In genomic region chr1:77948841-77949424, GRCh38 we compare ENCODE assay signal across 9 cellular contexts. TPM values are rescaled to one million over a fixed set of nuclear protein-coding genes. Genes with fewer than 3 reads are reported as not detected.
A peak's percentile ranks its signal among the peaks of the same experiment; 100 is the strongest.
DNase-seq lines count a peak whose midpoint lies in the region; FAIRE-seq and TF ChIP-seq lines count a peak whose summit lies in the region.
"Had no signal": no experiment of that assay in that cellular context is flagged by ENCODE, and none has a peak within 500 bp of the region (broad histone marks: within the 10 kb centered on the region; RNA-seq: fewer than 3 reads in every experiment).

No MANE protein-coding gene starts in this region.

- TF ChIP-seq POLR2A in endothelial cell of umbilical vein (IDR thresholded peaks at IDR 0.05; ENCODE audit: low read depth, low read length), result peak; percentile 34

- no peak overlapping the region for H3K4me3 Mint-ChIP-seq in activated CD4-positive, alpha-beta memory T cell treated with anti-CD3 and anti-CD28 coated beads for 36 hours
- H3K4me3 Mint-ChIP-seq in activated CD4-positive, alpha-beta memory T cell treated with anti-CD3 and anti-CD28 coated beads, Interleukin-2, amount 10 ng/mL, durations not matched to agents 7 days and 5 days, result no peak overlapping the region
- H3K4me3 Mint-ChIP-seq in activated T-helper 1 cell treated with anti-CD3 and anti-CD28 coated beads, Interleukin-12 subunit alpha, Interleukin-12 subunit beta, Interleukin-2, Interleukin-4 antibody, amounts not matched to agents 30 ng/mL and 10 ng/mL and 1 ng/mL, durations not matched to agents 14 hours and 24 hours and 36 hours, result no peak overlapping the region

- no peak for DNase-seq in activated CD4-positive, alpha-beta memory T cell treated with anti-CD3 and anti-CD28 coated beads for 36 hours
- no peak for DNase-seq in activated CD4-positive, alpha-beta memory T cell treated with anti-CD3 and anti-CD28 coated beads, Interleukin-2, amount 10 ng/mL, durations not matched to agents 7 days and 5 days
- peak; percentile 15 for DNase-seq in MG63
- DNase-seq in endothelial cell of umbilical vein (ENCODE audit: low read depth, low spot score), result peak; percentile 74
- peak; percentile 22 for DNase-seq in retinal pigment epithelial cell (ENCODE audit: low read depth)
- DNase-seq in D721Med (ENCODE audit: insufficient read length, low spot score), result no peak
- DNase-seq in effector CD8-positive, alpha-beta T cell (lab: John Stamatoyannopoulos, UW), result no peak
- DNase-seq in activated T-helper 1 cell treated with anti-CD3 and anti-CD28 coated beads, Interleukin-12 subunit alpha, Interleukin-12 subunit beta, Interleukin-2, Interleukin-4 antibody, amounts not matched to agents 30 ng/mL and 10 ng/mL and 1 ng/mL, durations not matched to agents 14 hours and 24 hours and 36 hours (ENCODE audit: low spot score), result no peak
- DNase-seq: gastrocnemius medialis had no signal

- H3K4me1 Mint-ChIP-seq in activated CD4-positive, alpha-beta memory T cell treated with anti-CD3 and anti-CD28 coated beads for 36 hours (ENCODE audit: low read depth), result peaks cover 38% of the 10 kb centered on the region
- H3K4me1 Mint-ChIP-seq in activated CD4-positive, alpha-beta memory T cell treated with anti-CD3 and anti-CD28 coated beads, Interleukin-2, amount 10 ng/mL, durations not matched to agents 7 days and 5 days, result peaks cover 25% of the 10 kb centered on the region
- H3K4me1 Mint-ChIP-seq in activated T-helper 1 cell treated with anti-CD3 and anti-CD28 coated beads, Interleukin-12 subunit alpha, Interleukin-12 subunit beta, Interleukin-2, Interleukin-4 antibody, amounts not matched to agents 30 ng/mL and 10 ng/mL and 1 ng/mL, durations not matched to agents 14 hours and 24 hours and 36 hours (ENCODE audit: low read depth), result peaks cover 22% of the 10 kb centered on the region

- H3K9me3 Mint-ChIP-seq in activated CD4-positive, alpha-beta memory T cell treated with anti-CD3 and anti-CD28 coated beads for 36 hours, result no peaks in the 10 kb centered on the region
- H3K9me3 Mint-ChIP-seq in activated CD4-positive, alpha-beta memory T cell treated with anti-CD3 and anti-CD28 coated beads, Interleukin-2, amount 10 ng/mL, durations not matched to agents 7 days and 5 days, result no peaks in the 10 kb centered on the region
- H3K9me3 Mint-ChIP-seq in activated T-helper 1 cell treated with anti-CD3 and anti-CD28 coated beads, Interleukin-12 subunit alpha, Interleukin-12 subunit beta, Interleukin-2, Interleukin-4 antibody, amounts not matched to agents 30 ng/mL and 10 ng/mL and 1 ng/mL, durations not matched to agents 14 hours and 24 hours and 36 hours, result no peaks in the 10 kb centered on the region

- no peak overlapping the region for H3K4me2 ChIP-seq in endothelial cell of umbilical vein (ENCODE audit: insufficient read depth, low read length)

- CTCF ChIA-PET in activated CD4-positive, alpha-beta memory T cell treated with anti-CD3 and anti-CD28 coated beads for 36 hours (lab: Charles Lee), result no interaction called here
- CTCF ChIA-PET in activated CD4-positive, alpha-beta memory T cell treated with anti-CD3 and anti-CD28 coated beads, Interleukin-2, amount 10 ng/mL, durations not matched to agents 7 days and 5 days (lab: Charles Lee), result no interaction called here
- CTCF ChIA-PET in endothelial cell of umbilical vein (lab: Charles Lee), result interaction anchor here (0.6 to 4.2 kb wide), 3 partner anchors 12 to 165 kb away, joined by 3 to 21 read pairs (median 3); no protein-coding TSS in a partner anchor

- H3K27me3 Mint-ChIP-seq in activated CD4-positive, alpha-beta memory T cell treated with anti-CD3 and anti-CD28 coated beads for 36 hours, result no peaks in the 10 kb centered on the region
- no peaks in the 10 kb centered on the region for H3K27me3 Mint-ChIP-seq in activated CD4-positive, alpha-beta memory T cell treated with anti-CD3 and anti-CD28 coated beads, Interleukin-2, amount 10 ng/mL, durations not matched to agents 7 days and 5 days
- H3K27me3 Mint-ChIP-seq in activated T-helper 1 cell treated with anti-CD3 and anti-CD28 coated beads, Interleukin-12 subunit alpha, Interleukin-12 subunit beta, Interleukin-2, Interleukin-4 antibody, amounts not matched to agents 30 ng/mL and 10 ng/mL and 1 ng/mL, durations not matched to agents 14 hours and 24 hours and 36 hours (ENCODE audit: insufficient read depth), result no peaks in the 10 kb centered on the region

- peaks cover 43% of the 10 kb centered on the region for H3K79me2 ChIP-seq in endothelial cell of umbilical vein (ENCODE audit: control insufficient read depth, insufficient read depth, low read length)

- H3K36me3 Mint-ChIP-seq in activated CD4-positive, alpha-beta memory T cell treated with anti-CD3 and anti-CD28 coated beads for 36 hours, result peaks cover 51% of the 10 kb centered on the region
- H3K36me3 Mint-ChIP-seq in activated CD4-positive, alpha-beta memory T cell treated with anti-CD3 and anti-CD28 coated beads, Interleukin-2, amount 10 ng/mL, durations not matched to agents 7 days and 5 days (ENCODE audit: low read depth), result peaks cover 58% of the 10 kb centered on the region
- peaks cover 50% of the 10 kb centered on the region for H3K36me3 Mint-ChIP-seq in activated T-helper 1 cell treated with anti-CD3 and anti-CD28 coated beads, Interleukin-12 subunit alpha, Interleukin-12 subunit beta, Interleukin-2, Interleukin-4 antibody, amounts not matched to agents 30 ng/mL and 10 ng/mL and 1 ng/mL, durations not matched to agents 14 hours and 24 hours and 36 hours (ENCODE audit: low read depth)

- no peaks in the 10 kb centered on the region for H3K27me3 ChIP-seq in MG63
- H3K27me3 ChIP-seq in endothelial cell of umbilical vein (ENCODE audit: control insufficient read depth in 2 of 2, insufficient read depth in 2 of 2, low read length in 2 of 2), result no peaks in the 10 kb centered on the region
- H3K27me3 ChIP-seq: gastrocnemius medialis had no signal

- H2AFZ ChIP-seq in endothelial cell of umbilical vein (ENCODE audit: low read depth, low read length), result no peak overlapping the region

- POLR2A ChIA-PET in activated CD4-positive, alpha-beta memory T cell treated with anti-CD3 and anti-CD28 coated beads for 36 hours (lab: Charles Lee), result no interaction called here
- POLR2A ChIA-PET in activated CD4-positive, alpha-beta memory T cell treated with anti-CD3 and anti-CD28 coated beads, Interleukin-2, amount 10 ng/mL, durations not matched to agents 7 days and 5 days (lab: Charles Lee), result no interaction called here
- POLR2A ChIA-PET in endothelial cell of umbilical vein (lab: Charles Lee), result no interaction called here

- no peak for FAIRE-seq in endothelial cell of umbilical vein (lab: Jason Lieb, UNC)
- no peak for FAIRE-seq in D721Med (lab: Jason Lieb, UNC)

- peak overlapping the region; percentile 18 for H3K27ac ChIP-seq in endothelial cell of umbilical vein (ENCODE audit: insufficient read depth, low read depth, low read length)

- H3K9ac ChIP-seq in endothelial cell of umbilical vein (replicated peaks; ENCODE audit: extremely low read depth, insufficient read depth, low read length), result no peak overlapping the region

- dilution Hi-C loops in endothelial cell of umbilical vein (cut with MboI; ENCODE audit: extremely low pct_ligation_motif_present, low sequenced_read_pairs), result no loop called here

- peaks cover 7% of the 10 kb centered on the region for H4K20me1 ChIP-seq in endothelial cell of umbilical vein (replicated peaks; ENCODE audit: control insufficient read depth, extremely low read depth, insufficient read depth, low read length)

- H3K4me1 ChIP-seq in endothelial cell of umbilical vein (ENCODE audit: control insufficient read depth, extremely low read depth, insufficient read depth, low read length), result peaks cover 15% of the 10 kb centered on the region

- H3K9me1 ChIP-seq in endothelial cell of umbilical vein (replicated peaks; ENCODE audit: control insufficient read depth, extremely low read depth, insufficient read depth, low read length), result no peaks in the 10 kb centered on the region

- no peak overlapping the region for H3K4me3 ChIP-seq in MG63
- H3K4me3 ChIP-seq in endothelial cell of umbilical vein (replicated peaks in 1 of 3; ENCODE audit: insufficient read depth in 1 of 3, low read depth in 1 of 3, low read length in 3 of 3), result peak overlapping the region in 1 of 3 experiments; percentile 28
- no peak overlapping the region for H3K4me3 ChIP-seq in retinal pigment epithelial cell (ENCODE audit: low read length)
- H3K4me3 ChIP-seq: gastrocnemius medialis had no signal

- TF ChIP-seq CTCF in endothelial cell of umbilical vein (IDR thresholded peaks at IDR 0.05; ENCODE audit: extremely low read depth in 1 of 2, insufficient read depth in 1 of 2, low read depth in 1 of 2, low read length in 2 of 2) (peak; percentile 18 to 30), retinal pigment epithelial cell (conservative IDR thresholded peaks at IDR 0.05; ENCODE audit: low read depth, low read length) (peak; percentile 53), D721Med (IDR thresholded peaks at IDR 0.05; ENCODE audit: insufficient read depth, missing control alignments) (no peak)

- BruUV-seq in endothelial cell of umbilical vein (replicated peaks; lab: Mats Ljungman, UMichigan), result TSS peak; percentile 50

- H3K36me3 ChIP-seq in MG63 (peaks cover 92% of the 10 kb centered on the region), endothelial cell of umbilical vein (ENCODE audit: control insufficient read depth in 2 of 2, extremely low read depth in 1 of 2, insufficient read depth in 2 of 2, low read length in 2 of 2) (peaks cover 15 to 56% of the 10 kb centered on the region in 2 experiments)

- H3K27ac Mint-ChIP-seq in activated CD4-positive, alpha-beta memory T cell treated with anti-CD3 and anti-CD28 coated beads for 36 hours, result peak overlapping the region; percentile 42
- H3K27ac Mint-ChIP-seq in activated CD4-positive, alpha-beta memory T cell treated with anti-CD3 and anti-CD28 coated beads, Interleukin-2, amount 10 ng/mL, durations not matched to agents 7 days and 5 days, result no peak overlapping the region
- H3K27ac Mint-ChIP-seq in activated T-helper 1 cell treated with anti-CD3 and anti-CD28 coated beads, Interleukin-12 subunit alpha, Interleukin-12 subunit beta, Interleukin-2, Interleukin-4 antibody, amounts not matched to agents 30 ng/mL and 10 ng/mL and 1 ng/mL, durations not matched to agents 14 hours and 24 hours and 36 hours, result no peak overlapping the region

- H3K9me3 ChIP-seq in MG63 (no peaks in the 10 kb centered on the region), endothelial cell of umbilical vein (replicated peaks; ENCODE audit: control insufficient read depth, insufficient read depth, low read length) (no peaks in the 10 kb centered on the region)
- H3K9me3 ChIP-seq: gastrocnemius medialis had no signal

- intact Hi-C loops in activated CD4-positive, alpha-beta memory T cell treated with anti-CD3 and anti-CD28 coated beads for 36 hours (cut with micrococcal nuclease), result loop anchor here (2.0 kb wide), 1 partner anchor 16 kb away; no protein-coding TSS in a partner anchor
- intact Hi-C loops in endothelial cell of umbilical vein (cut with micrococcal nuclease), result loop anchor here (1.0 kb wide), 1 partner anchor 165 kb away; no protein-coding TSS in a partner anchor
- intact Hi-C loops in activated T-helper 1 cell treated with anti-CD3 and anti-CD28 coated beads, Interleukin-12 subunit alpha, Interleukin-12 subunit beta, Interleukin-2, Interleukin-4 antibody, amounts not matched to agents 30 ng/mL and 10 ng/mL and 1 ng/mL, durations not matched to agents 14 hours and 24 hours and 36 hours (cut with micrococcal nuclease), result loop anchor here (1.0 to 10.0 kb wide), 2 partner anchors 7 to 124 kb away; no protein-coding TSS in a partner anchor

RNA-seq across cellular contexts. Expression of gene FUBP1, which starts 29.9 kb away (rescaled TPM):
- 100 to 1,000 TPM; 204 to 220 TPM for total RNA-seq in activated CD4-positive, alpha-beta memory T cell treated with anti-CD3 and anti-CD28 coated beads for 36 hours
- total RNA-seq in activated CD4-positive, alpha-beta memory T cell treated with anti-CD3 and anti-CD28 coated beads, Interleukin-2, amount 10 ng/mL, durations not matched to agents 7 days and 5 days, result 100 to 1,000 TPM; 182 to 185 TPM
- total RNA-seq in MG63 (2014; rRNA removed; shearing (Covaris generic); ENCODE audit: low replicate concordance), result 183 and 225 TPM in 2 replicates
- 163 and 166 TPM in 2 replicates for total RNA-seq in endothelial cell of umbilical vein
- 112 and 124 TPM in 2 replicates for polyA plus RNA-seq in endothelial cell of umbilical vein
- polyA plus RNA-seq in endothelial cell of umbilical vein (2011; cell fraction: cytosol; rRNA removed), result 71.6 and 78.3 TPM in 2 replicates
- polyA plus RNA-seq in endothelial cell of umbilical vein (2011; cell fraction: nucleus; rRNA removed), result 270 and 402 TPM in 2 replicates
- polyA plus RNA-seq in endothelial cell of umbilical vein (2012), result 74.7 and 115 TPM in 2 replicates
- 175 and 196 TPM in 2 replicates for polyA minus RNA-seq in endothelial cell of umbilical vein
- 130 TPM for polyA minus RNA-seq in endothelial cell of umbilical vein (2011; cell fraction: cytosol; rRNA and poly(A)+ RNA removed)
- 280 and 344 TPM in 2 replicates for polyA minus RNA-seq in endothelial cell of umbilical vein (2011; cell fraction: nucleus; rRNA and poly(A)+ RNA removed)
- 268 and 278 TPM in 2 replicates for total RNA-seq in activated T-helper 1 cell treated with anti-CD3 and anti-CD28 coated beads, Interleukin-12 subunit alpha, Interleukin-12 subunit beta, Interleukin-2, Interleukin-4 antibody, amounts not matched to agents 30 ng/mL and 10 ng/mL and 1 ng/mL, durations not matched to agents 14 hours and 24 hours and 36 hours

RNA-seq across cellular contexts. Expression of gene DNAJB4, which starts 55.8 kb away (rescaled TPM):
- 10 to 100 TPM in 1 of 2 experiments, 1 to 10 TPM in 1; 9.1 to 10.8 TPM for total RNA-seq in activated CD4-positive, alpha-beta memory T cell treated with anti-CD3 and anti-CD28 coated beads for 36 hours
- total RNA-seq in activated CD4-positive, alpha-beta memory T cell treated with anti-CD3 and anti-CD28 coated beads, Interleukin-2, amount 10 ng/mL, durations not matched to agents 7 days and 5 days, result 10 to 100 TPM; 12.9 to 16.2 TPM
- total RNA-seq in MG63 (2014; rRNA removed; shearing (Covaris generic); ENCODE audit: low replicate concordance), result 20.9 and 34.9 TPM in 2 replicates
- 122 and 136 TPM in 2 replicates for total RNA-seq in endothelial cell of umbilical vein
- 20.1 and 30.4 TPM in 2 replicates for polyA plus RNA-seq in endothelial cell of umbilical vein
- 44.1 and 50.8 TPM in 2 replicates for polyA plus RNA-seq in endothelial cell of umbilical vein (2011; cell fraction: cytosol; rRNA removed)
- polyA plus RNA-seq in endothelial cell of umbilical vein (2011; cell fraction: nucleus; rRNA removed), result 39.8 and 53.7 TPM in 2 replicates
- 145 and 153 TPM in 2 replicates for polyA plus RNA-seq in endothelial cell of umbilical vein (2012)
- 71.8 and 78.2 TPM in 2 replicates for polyA minus RNA-seq in endothelial cell of umbilical vein
- 6.7 TPM for polyA minus RNA-seq in endothelial cell of umbilical vein (2011; cell fraction: cytosol; rRNA and poly(A)+ RNA removed)
- 45.6 and 48.5 TPM in 2 replicates for polyA minus RNA-seq in endothelial cell of umbilical vein (2011; cell fraction: nucleus; rRNA and poly(A)+ RNA removed)
- total RNA-seq in activated T-helper 1 cell treated with anti-CD3 and anti-CD28 coated beads, Interleukin-12 subunit alpha, Interleukin-12 subunit beta, Interleukin-2, Interleukin-4 antibody, amounts not matched to agents 30 ng/mL and 10 ng/mL and 1 ng/mL, durations not matched to agents 14 hours and 24 hours and 36 hours, result 10.2 and 10.3 TPM in 2 replicates

Comparison
In these comparisons a context has a peak if more than half of its experiments do, and no peak if none do; other contexts are left out.
1. DNase-seq: peak in MG63 (single experiment), endothelial cell of umbilical vein (single experiment) and retinal pigment epithelial cell (single experiment); none in activated CD4-positive, alpha-beta memory T cell treated with anti-CD3 and anti-CD28 coated beads for 36 hours (single experiment), activated CD4-positive, alpha-beta memory T cell treated with anti-CD3 and anti-CD28 coated beads, Interleukin-2, amount 10 ng/mL, durations not matched to agents 7 days and 5 days (single experiment), D721Med (single experiment), effector CD8-positive, alpha-beta T cell (single experiment) and activated T-helper 1 cell treated with anti-CD3 and anti-CD28 coated beads, Interleukin-12 subunit alpha, Interleukin-12 subunit beta, Interleukin-2, Interleukin-4 antibody, amounts not matched to agents 30 ng/mL and 10 ng/mL and 1 ng/mL, durations not matched to agents 14 hours and 24 hours and 36 hours (single experiment).